ENCODE assay signal across 9 cellular contexts in genomic region chr5:173689171-173689676, GRCh38.
DNase-seq lines count a peak whose midpoint lies in the region; ATAC-seq and TF ChIP-seq lines count a peak whose summit lies in the region.
"Had no signal": no experiment of that assay in that cellular context is flagged by ENCODE, and none has a peak within 500 bp of the region (broad histone marks: within the 10 kb centered on the region; RNA-seq: fewer than 3 reads in every experiment).

No MANE protein-coding gene starts in this region.

- H3K4me3 ChIP-seq in lung (no peak overlapping the region), subcutaneous abdominal adipose tissue (ENCODE audit: low read depth in 1 of 5, low read length in 5 of 5) (peak overlapping the region in 3 of 5 donors; percentile 13 to 39 (median 22)), PC-9 (no peak overlapping the region)
- H3K4me3 ChIP-seq: coronary artery, thoracic aorta had no signal

- H3K4me1 ChIP-seq in lung (ENCODE audit: control insufficient read depth in 2 of 2, insufficient read depth in 2 of 2, low read length in 2 of 2): peaks cover 5 to 8% of the 10 kb centered on the region in 2 donors
- H3K4me1 ChIP-seq in subcutaneous abdominal adipose tissue (ENCODE audit: control insufficient read depth in 5 of 5, insufficient read depth in 5 of 5, low read length in 5 of 5): peaks cover 0 to 26% (median 17%) of the 10 kb centered on the region in 5 donors
- H3K4me1 ChIP-seq in PC-9 (replicated peaks; ENCODE audit: insufficient read depth): no peaks in the 10 kb centered on the region

- TF ChIP-seq CTCF in lung (IDR thresholded peaks at IDR 0.05; ENCODE audit: control extremely low read depth, extremely low read depth) (no peak), PC-9 (conservative IDR thresholded peaks at IDR 0.05) (no peak)

- BruUV-seq in PC-9 (replicated peaks; lab: Mats Ljungman, UMichigan): no TSS peak

- DNase-seq in LoVo (ENCODE audit: low spot score): peak; percentile 23
- peak; percentile 4 for DNase-seq in dermis blood vessel endothelial cell
- DNase-seq in lung (ENCODE audit: low spot score): peak; percentile 33
- no peak for DNase-seq in NCI-H2196 treated with DMSO at 0.1 percent for 48 hours (lab: John Stamatoyannopoulos, UW; ENCODE audit: unreplicated experiment)
- DNase-seq in PC-9: no peak

- WGBS in lung, 2 donors: 42 to 45% methylated on average over 6 of the region's 6 CpGs

- no peaks in the 10 kb centered on the region for H3K27me3 ChIP-seq in lung (ENCODE audit: control insufficient read depth, insufficient read depth)
- no peaks in the 10 kb centered on the region for H3K27me3 ChIP-seq in subcutaneous abdominal adipose tissue (ENCODE audit: control insufficient read depth in 5 of 5, insufficient read depth in 4 of 5, low read length in 5 of 5)
- no peaks in the 10 kb centered on the region for H3K27me3 ChIP-seq in PC-9 (ENCODE audit: insufficient read depth, low read depth)

- H3K9ac ChIP-seq in subcutaneous abdominal adipose tissue (ENCODE audit: low read length in 5 of 5): peak overlapping the region in 1 of 5 donors; percentile 20

- H3K79me2 ChIP-seq in PC-9 (ENCODE audit: low read depth): no peaks in the 10 kb centered on the region

- H3K36me3 ChIP-seq in lung (ENCODE audit: control insufficient read depth in 2 of 2, insufficient read depth in 2 of 2, low read length in 2 of 2) (no peaks in the 10 kb centered on the region), subcutaneous abdominal adipose tissue (ENCODE audit: control insufficient read depth in 5 of 5, insufficient read depth in 5 of 5, low read length in 5 of 5) (no peaks in the 10 kb centered on the region), PC-9 (ENCODE audit: low read depth) (no peaks in the 10 kb centered on the region)
- H3K36me3 ChIP-seq: thoracic aorta had no signal

- H3K27ac ChIP-seq in lung (ENCODE audit: low read depth in 1 of 2, low read length in 1 of 2) (peak overlapping the region; percentile 61 to 83), subcutaneous abdominal adipose tissue (ENCODE audit: low read depth, low read length) (peak overlapping the region; percentile 75), PC-9 (no peak overlapping the region)
- H3K27ac ChIP-seq: coronary artery, thoracic aorta had no signal

- intact Hi-C loops in PC-9 (cut with micrococcal nuclease; ENCODE audit: unreplicated experiment): no loop called here

- no peaks in the 10 kb centered on the region for H3K9me2 ChIP-seq in PC-9 (ENCODE audit: insufficient read depth)

- no peaks in the 10 kb centered on the region for H4K20me1 ChIP-seq in PC-9 (ENCODE audit: insufficient read depth)

- CTCF ChIA-PET in PC-9 (lab: Charles Lee): no interaction called here

- no peak overlapping the region for H2AFZ ChIP-seq in PC-9

- no peaks in the 10 kb centered on the region for H3F3A ChIP-seq in PC-9 (ENCODE audit: insufficient read depth, low read depth)

- ATAC-seq in lung (ENCODE audit: insufficient read depth, low FRiP score) (peak; percentile 36), GM21619 (IDR thresholded peaks at IDR 0.05; ENCODE audit: unreplicated experiment) (no peak)

- H3K9me3 ChIP-seq in lung (ENCODE audit: control insufficient read depth in 2 of 2, insufficient read depth in 1 of 2, low read length in 1 of 2) (peaks cover 0 to 5% of the 10 kb centered on the region in 2 donors), subcutaneous abdominal adipose tissue (ENCODE audit: control insufficient read depth in 5 of 5, low read length in 5 of 5) (peaks cover 0 to 10% (median 5%) of the 10 kb centered on the region in 5 donors), PC-9 (ENCODE audit: insufficient read depth, low read depth) (no peaks in the 10 kb centered on the region)
- H3K9me3 ChIP-seq: thoracic aorta had no signal

- POLR2A ChIA-PET in PC-9 (lab: Charles Lee; ENCODE audit: unreplicated experiment): interaction anchor here (0.7 kb wide), 1 partner anchor 48 kb away, joined by 3 read pairs; no protein-coding TSS in a partner anchor

- H3K4me2 ChIP-seq in PC-9: no peak overlapping the region

Comparison
In these comparisons a context has a peak if more than half of its experiments do, and no peak if none do; other contexts are left out.
1. DNase-seq: peak in LoVo (single experiment), dermis blood vessel endothelial cell (single experiment) and lung (single experiment); none in NCI-H2196 treated with DMSO at 0.1 percent for 48 hours (single experiment) and PC-9 (0 of 2).
2. H3K4me3 ChIP-seq: peak in subcutaneous abdominal adipose tissue (3 of 5); none in lung (single experiment) and PC-9 (single experiment).